In the genomic region with DNA sequence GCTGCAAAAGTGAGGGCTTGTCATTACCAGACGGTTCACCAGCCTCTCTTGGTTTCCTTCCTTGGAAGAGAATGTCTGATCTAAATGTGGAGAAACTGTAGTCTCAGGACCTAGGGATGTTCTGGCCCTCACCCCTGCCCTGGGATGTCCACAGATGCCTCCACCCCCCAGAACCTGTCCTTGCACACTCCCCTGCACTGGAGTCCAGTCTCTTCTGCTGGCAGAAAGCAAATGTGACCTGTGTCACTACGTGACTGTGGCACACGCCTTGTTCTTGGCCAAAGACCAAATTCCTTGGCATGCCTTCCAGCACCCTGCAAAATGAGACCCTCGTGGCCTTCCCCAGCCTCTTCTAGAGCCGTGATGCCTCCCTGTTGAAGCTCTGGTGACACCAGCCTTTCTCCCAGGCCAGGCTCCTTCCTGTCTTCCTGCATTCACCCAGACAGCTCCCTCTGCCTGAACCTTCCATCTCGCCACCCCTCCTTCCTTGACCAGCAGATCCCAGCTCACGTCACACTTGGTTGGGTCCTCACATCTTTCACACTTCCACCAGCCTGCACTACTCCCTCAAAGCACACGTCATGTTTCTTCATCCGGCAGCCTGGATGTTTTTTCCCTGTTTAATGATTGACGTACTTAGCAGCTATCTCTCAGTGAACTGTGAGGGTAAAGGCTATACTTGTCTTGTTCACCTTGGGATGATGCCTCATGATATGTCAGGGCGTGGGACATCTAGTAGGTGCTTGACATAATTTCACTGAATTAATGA, we compare ENCODE assay signal across 16 cellular contexts. TPM values are rescaled to one million over a fixed set of nuclear protein-coding genes. Genes with fewer than 3 reads are reported as not detected.
DNase-seq lines count a peak whose midpoint lies in the region; ATAC-seq, FAIRE-seq and TF ChIP-seq lines count a peak whose summit lies in the region.
"Had no signal": no experiment of that assay in that cellular context is flagged by ENCODE, and none has a peak within 500 bp of the region (broad histone marks: within the 10 kb centered on the region; RNA-seq: fewer than 3 reads in every experiment).

No MANE protein-coding gene starts in this region.

- no peak for DNase-seq in T-helper 2 cell treated with Interferon-gamma antibody and Interleukin-4, amounts not matched to agents 5 μg/mL and 100 μg/mL, for 36 hours (ENCODE audit: low spot score)
- DNase-seq in T-helper 2 cell (no peak), kidney (peak; percentile 74), small intestine (peak; percentile 93), right cardiac atrium (no peak), H4 (ENCODE audit: low spot score) (no peak)
- DNase-seq in activated CD4-positive, alpha-beta memory T cell treated with anti-CD3 and anti-CD28 coated beads, Interleukin-2, amount 10 ng/mL, durations not matched to agents 7 days and 5 days = no peak
- DNase-seq: activated CD4-positive, alpha-beta T cell treated with anti-CD3 and anti-CD28 coated beads for 1 hour; NCI-H2081 treated with DMSO at 0.1 percent for 48 hours; upper lobe of right lung had no signal

- CTCF ChIA-PET in activated CD4-positive, alpha-beta memory T cell treated with anti-CD3 and anti-CD28 coated beads, Interleukin-2, amount 10 ng/mL, durations not matched to agents 7 days and 5 days (lab: Charles Lee) = interaction anchor here (1.6 kb wide), 1 partner anchor 94 kb away, joined by 3 read pairs; no protein-coding TSS in a partner anchor

- H3K27ac Mint-ChIP-seq in T-helper 2 cell treated with Interferon-gamma antibody and Interleukin-4, amounts not matched to agents 5 μg/mL and 100 μg/mL, for 36 hours = peak overlapping the region; percentile 39
- peak overlapping the region; percentile 59 for H3K27ac Mint-ChIP-seq in activated CD4-positive, alpha-beta memory T cell treated with anti-CD3 and anti-CD28 coated beads, Interleukin-2, amount 10 ng/mL, durations not matched to agents 7 days and 5 days
- H3K27ac Mint-ChIP-seq: activated naive CD4-positive, alpha-beta T cell treated with anti-CD3 and anti-CD28 coated beads, Interleukin-2, amount 50 U/mL, for 24 hours had no signal

- H3K4me3 ChIP-seq in kidney (ENCODE audit: low read length in 2 of 2) (peak overlapping the region in 1 of 2 donors; percentile 17), small intestine (ENCODE audit: low read depth in 1 of 2, low read length in 2 of 2) (no peak overlapping the region), right cardiac atrium (ENCODE audit: low read length) (no peak overlapping the region)
- H3K4me3 ChIP-seq: upper lobe of right lung had no signal

- 16 to 48% (median 41%) methylated on average over 11 of the region's 11 CpGs for WGBS in small intestine, 3 donors
- WGBS in right cardiac atrium = 37% methylated on average over 11 of the region's 11 CpGs

- H3K4me1 Mint-ChIP-seq in T-helper 2 cell treated with Interferon-gamma antibody and Interleukin-4, amounts not matched to agents 5 μg/mL and 100 μg/mL, for 36 hours (ENCODE audit: low read depth) = peaks cover 9% of the 10 kb centered on the region
- peaks cover 20% of the 10 kb centered on the region for H3K4me1 Mint-ChIP-seq in activated CD4-positive, alpha-beta memory T cell treated with anti-CD3 and anti-CD28 coated beads, Interleukin-2, amount 10 ng/mL, durations not matched to agents 7 days and 5 days

- intact Hi-C loops in kidney (cut with DNase I) (no loop called here), right cardiac atrium (cut with DNase I) (loop anchor here in 1 of 4 donors (10.0 kb wide), 1 partner anchor 77 kb away; a partner anchor contains a TSS)

- H3K4me1 ChIP-seq in kidney (ENCODE audit: control insufficient read depth in 1 of 2, insufficient read depth in 1 of 2, low read depth in 1 of 2, low read length in 2 of 2) = peaks cover 12 to 15% of the 10 kb centered on the region in 2 donors
- peaks cover 0 to 5% of the 10 kb centered on the region in 2 donors for H3K4me1 ChIP-seq in small intestine (ENCODE audit: control insufficient read depth in 2 of 2, insufficient read depth in 1 of 2, low read depth in 1 of 2, low read length in 1 of 2)
- peaks cover 2% of the 10 kb centered on the region for H3K4me1 ChIP-seq in right cardiac atrium (ENCODE audit: control insufficient read depth, insufficient read depth, low read length)

- peak; percentile 4 for TF ChIP-seq CTCF in kidney (IDR thresholded peaks at IDR 0.05; ENCODE audit: borderline replicate concordance, extremely low read depth, insufficient read depth)

- H3K27ac ChIP-seq in kidney (ENCODE audit: low read depth in 2 of 2, low read length in 2 of 2) = peak overlapping the region in 1 of 2 donors; percentile 33
- H3K27ac ChIP-seq in small intestine (ENCODE audit: low read depth in 1 of 2, low read length in 1 of 2) = peak overlapping the region; percentile 12 to 67
- no peak overlapping the region for H3K27ac ChIP-seq in right cardiac atrium (ENCODE audit: low read length)
- H3K27ac ChIP-seq: upper lobe of right lung had no signal

- peak overlapping the region in 1 of 2 donors; percentile 34 for H3K9ac ChIP-seq in kidney (ENCODE audit: low read length in 2 of 2)

- FAIRE-seq in kidney (lab: Jason Lieb, UNC) (peak; percentile 3), small intestine (lab: Jason Lieb, UNC) (no peak)

- no peaks in the 10 kb centered on the region for H3K27me3 Mint-ChIP-seq in T-helper 2 cell treated with Interferon-gamma antibody and Interleukin-4, amounts not matched to agents 5 μg/mL and 100 μg/mL, for 36 hours (ENCODE audit: low read depth)
- no peaks in the 10 kb centered on the region for H3K27me3 Mint-ChIP-seq in activated CD4-positive, alpha-beta memory T cell treated with anti-CD3 and anti-CD28 coated beads, Interleukin-2, amount 10 ng/mL, durations not matched to agents 7 days and 5 days
- H3K27me3 Mint-ChIP-seq: activated naive CD4-positive, alpha-beta T cell treated with anti-CD3 and anti-CD28 coated beads, Interleukin-2, amount 50 U/mL, for 24 hours had no signal

- ATAC-seq in HG03196 (IDR thresholded peaks at IDR 0.05; ENCODE audit: unreplicated experiment) (no peak), right cardiac atrium (no peak)
- ATAC-seq: SK-N-SH treated with all-trans-retinoic acid at 6 μM for 48 hours, upper lobe of right lung had no signal

- POLR2A ChIA-PET in activated CD4-positive, alpha-beta memory T cell treated with anti-CD3 and anti-CD28 coated beads, Interleukin-2, amount 10 ng/mL, durations not matched to agents 7 days and 5 days (lab: Charles Lee) = interaction anchor here (0.7 to 1.9 kb wide), 12 partner anchors 8 to 151 kb away, joined by 3 to 15 read pairs (median 4); a partner anchor contains a TSS

- peaks cover 49% of the 10 kb centered on the region for H3K36me3 Mint-ChIP-seq in T-helper 2 cell treated with Interferon-gamma antibody and Interleukin-4, amounts not matched to agents 5 μg/mL and 100 μg/mL, for 36 hours (ENCODE audit: low read depth)
- peaks cover 49% of the 10 kb centered on the region for H3K36me3 Mint-ChIP-seq in activated CD4-positive, alpha-beta memory T cell treated with anti-CD3 and anti-CD28 coated beads, Interleukin-2, amount 10 ng/mL, durations not matched to agents 7 days and 5 days (ENCODE audit: low read depth)

- H3K4me3 Mint-ChIP-seq in T-helper 2 cell treated with Interferon-gamma antibody and Interleukin-4, amounts not matched to agents 5 μg/mL and 100 μg/mL, for 36 hours = no peak overlapping the region
- H3K4me3 Mint-ChIP-seq in activated CD4-positive, alpha-beta memory T cell treated with anti-CD3 and anti-CD28 coated beads, Interleukin-2, amount 10 ng/mL, durations not matched to agents 7 days and 5 days = peak overlapping the region; percentile 2
- H3K4me3 Mint-ChIP-seq: activated naive CD4-positive, alpha-beta T cell treated with anti-CD3 and anti-CD28 coated beads, Interleukin-2, amount 50 U/mL, for 24 hours had no signal

- H3K36me3 ChIP-seq in kidney (ENCODE audit: control insufficient read depth in 1 of 2, insufficient read depth in 2 of 2, low read length in 2 of 2) = no peaks in the 10 kb centered on the region
- H3K36me3 ChIP-seq in small intestine (ENCODE audit: control insufficient read depth in 2 of 2, insufficient read depth in 2 of 2, low read length in 2 of 2) = no peaks in the 10 kb centered on the region
- H3K36me3 ChIP-seq: upper lobe of right lung had no signal

- no peaks in the 10 kb centered on the region for H3K9me3 Mint-ChIP-seq in T-helper 2 cell treated with Interferon-gamma antibody and Interleukin-4, amounts not matched to agents 5 μg/mL and 100 μg/mL, for 36 hours
- no peaks in the 10 kb centered on the region for H3K9me3 Mint-ChIP-seq in activated CD4-positive, alpha-beta memory T cell treated with anti-CD3 and anti-CD28 coated beads, Interleukin-2, amount 10 ng/mL, durations not matched to agents 7 days and 5 days
- H3K9me3 Mint-ChIP-seq: activated naive CD4-positive, alpha-beta T cell treated with anti-CD3 and anti-CD28 coated beads, Interleukin-2, amount 50 U/mL, for 24 hours had no signal

- no peaks in the 10 kb centered on the region for H3K9me3 ChIP-seq in kidney (ENCODE audit: control insufficient read depth in 1 of 2, low read length in 2 of 2)
- H3K9me3 ChIP-seq in small intestine (ENCODE audit: control insufficient read depth, low read depth) = no peaks in the 10 kb centered on the region
- no peaks in the 10 kb centered on the region for H3K9me3 ChIP-seq in right cardiac atrium (ENCODE audit: control insufficient read depth, low read length)
- H3K9me3 ChIP-seq: upper lobe of right lung had no signal

- H3K27me3 ChIP-seq in small intestine (ENCODE audit: control insufficient read depth in 2 of 2, insufficient read depth in 2 of 2, low read length in 2 of 2) (no peaks in the 10 kb centered on the region), right cardiac atrium (ENCODE audit: control insufficient read depth, insufficient read depth) (no peaks in the 10 kb centered on the region)
- H3K27me3 ChIP-seq: upper lobe of right lung had no signal

RNA-seq across cellular contexts. Expression of a gene that starts 4.3 kb away (rescaled TPM):
- total RNA-seq in activated CD4-positive, alpha-beta memory T cell treated with anti-CD3 and anti-CD28 coated beads, Interleukin-2, amount 10 ng/mL, durations not matched to agents 7 days and 5 days = 1 to 10 TPM; 5.9 to 6.0 TPM
- total RNA-seq in kidney (36.2 TPM), right cardiac atrium (10 to 100 TPM; 40.9 to 65.6 (median 52.5) TPM)
- polyA plus RNA-seq in kidney (ENCODE audit: insufficient read depth, low read depth, low replicate concordance) (46.9 TPM), small intestine (10 to 100 TPM; 42.7 to 71.6 (median 48.9) TPM), right cardiac atrium (66.7 TPM)
- 22.7 and 29.2 TPM in 2 replicates for total RNA-seq in H4 (2014; rRNA removed; shearing (Covaris generic))

RNA-seq across cellular contexts. Expression of a gene that starts 12.6 kb away (rescaled TPM):
- total RNA-seq in activated CD4-positive, alpha-beta memory T cell treated with anti-CD3 and anti-CD28 coated beads, Interleukin-2, amount 10 ng/mL, durations not matched to agents 7 days and 5 days = 10 to 100 TPM; 10.6 to 10.7 TPM
- 11.6 TPM for total RNA-seq in kidney
- 10.1 TPM for polyA plus RNA-seq in kidney (ENCODE audit: insufficient read depth, low read depth, low replicate concordance)
- polyA plus RNA-seq in small intestine = 1 to 10 TPM; 7.6 to 9.8 (median 7.8) TPM
- total RNA-seq in right cardiac atrium = 10 to 100 TPM in 3 of 4 donors, 1 to 10 TPM in 1; 9.1 to 14.6 (median 12.6) TPM
- polyA plus RNA-seq in right cardiac atrium = 10.3 TPM
- 1.5 and 2.6 TPM in 2 replicates for total RNA-seq in H4 (2014; rRNA removed; shearing (Covaris generic))

RNA-seq across cellular contexts. Expression of a gene that starts 36.1 kb away (rescaled TPM):
- 10 to 100 TPM; 16.0 to 16.8 TPM for total RNA-seq in activated CD4-positive, alpha-beta memory T cell treated with anti-CD3 and anti-CD28 coated beads, Interleukin-2, amount 10 ng/mL, durations not matched to agents 7 days and 5 days
- total RNA-seq in kidney = 11.9 TPM
- 4.4 TPM for polyA plus RNA-seq in kidney (ENCODE audit: insufficient read depth, low read depth, low replicate concordance)
- polyA plus RNA-seq in small intestine = 1 to 10 TPM; 5.4 to 6.3 (median 6.0) TPM
- total RNA-seq in right cardiac atrium = 10 to 100 TPM in 3 of 4 donors, 1 to 10 TPM in 1; 9.6 to 12.5 (median 12.3) TPM
- polyA plus RNA-seq in right cardiac atrium = 7.0 TPM
- total RNA-seq in H4 (2014; rRNA removed; shearing (Covaris generic)) = 3.2 and 5.2 TPM in 2 replicates

RNA-seq across cellular contexts. Expression of a gene that starts 49.5 kb away (rescaled TPM):
- 10 to 100 TPM; 19.2 to 22.8 TPM for total RNA-seq in activated CD4-positive, alpha-beta memory T cell treated with anti-CD3 and anti-CD28 coated beads, Interleukin-2, amount 10 ng/mL, durations not matched to agents 7 days and 5 days
- total RNA-seq in kidney (16.7 TPM), right cardiac atrium (10 to 100 TPM; 10.8 to 16.1 (median 13.9) TPM)
- polyA plus RNA-seq in kidney (ENCODE audit: insufficient read depth, low read depth, low replicate concordance) (32.7 TPM), small intestine (10 to 100 TPM; 16.3 to 46.7 (median 32.4) TPM), right cardiac atrium (12.9 TPM)
- 3.1 and 6.0 TPM in 2 replicates for total RNA-seq in H4 (2014; rRNA removed; shearing (Covaris generic))

RNA-seq across cellular contexts. Expression of a gene that starts 49.5 kb away (rescaled TPM):
- 100 to 1,000 TPM; 583 to 586 TPM for total RNA-seq in activated CD4-positive, alpha-beta memory T cell treated with anti-CD3 and anti-CD28 coated beads, Interleukin-2, amount 10 ng/mL, durations not matched to agents 7 days and 5 days
- total RNA-seq in kidney = 19.6 TPM
- 0.56 TPM for polyA plus RNA-seq in kidney (ENCODE audit: insufficient read depth, low read depth, low replicate concordance)
- polyA plus RNA-seq in small intestine = 1 to 10 TPM; 1.1 to 2.8 (median 2.4) TPM
- 1 to 10 TPM in 3 of 4 donors, under 1 TPM in 1; 0.82 to 4.8 (median 1.9) TPM for total RNA-seq in right cardiac atrium
- 0.61 TPM for polyA plus RNA-seq in right cardiac atrium
- total RNA-seq in H4 (2014; rRNA removed; shearing (Covaris generic)) = not detected in 2 replicates
- total RNA-seq: A673, fibroblast of lung, myocyte had no signal
- polyA plus RNA-seq: fibroblast of lung had no signal

Comparison
In these comparisons a context has a peak if more than half of its experiments do, and no peak if none do; other contexts are left out.
1. DNase-seq: peak in kidney (single experiment) and small intestine (single experiment); none in T-helper 2 cell treated with Interferon-gamma antibody and Interleukin-4, amounts not matched to agents 5 μg/mL and 100 μg/mL, for 36 hours (single experiment), T-helper 2 cell (0 of 5), activated CD4-positive, alpha-beta memory T cell treated with anti-CD3 and anti-CD28 coated beads, Interleukin-2, amount 10 ng/mL, durations not matched to agents 7 days and 5 days (single experiment), right cardiac atrium (0 of 3) and H4 (single experiment).